Comparison of ENCODE assay signal across 8 cellular contexts in genomic region chr17:57622886-57623433, GRCh38.
A peak's percentile ranks its signal among the peaks of the same experiment; 100 is the strongest.
DNase-seq lines count a peak whose midpoint lies in the region; ATAC-seq and TF ChIP-seq lines count a peak whose summit lies in the region.

No MANE protein-coding gene starts in this region.

- ATAC-seq in HG02678 (IDR thresholded peaks at IDR 0.05; ENCODE audit: unreplicated experiment) (peak; percentile 60), psoas muscle (peak; percentile 50 to 72 (median 61))

- no peak overlapping the region for H2BK12ac ChIP-seq in neuronal stem cell (ENCODE audit: low read length)

- H3K14ac ChIP-seq in neuronal stem cell (ENCODE audit: low read length): no peak overlapping the region

- H3K36me3 ChIP-seq in endodermal cell (ENCODE audit: control insufficient read depth, insufficient read depth, low read length): peaks cover 4% of the 10 kb centered on the region
- peaks cover 0 to 8% of the 10 kb centered on the region in 2 donors for H3K36me3 ChIP-seq in psoas muscle (ENCODE audit: insufficient read depth in 1 of 2, low read depth in 1 of 2)
- peaks cover 24 to 52% of the 10 kb centered on the region in 2 donors for H3K36me3 ChIP-seq in neuronal stem cell (replicated peaks in 1 of 2; ENCODE audit: control insufficient read depth in 2 of 2, insufficient read depth in 2 of 2, low read length in 2 of 2)

- H3K27me3 ChIP-seq in endodermal cell (ENCODE audit: control insufficient read depth, insufficient read depth, low read length, poor library complexity, severe bottlenecking) (no peaks in the 10 kb centered on the region), psoas muscle (ENCODE audit: insufficient read depth in 3 of 3, low read length in 2 of 3) (no peaks in the 10 kb centered on the region), neuronal stem cell (ENCODE audit: control insufficient read depth in 3 of 3, insufficient read depth in 3 of 3, low read depth in 1 of 3, low read length in 3 of 3) (no peaks in the 10 kb centered on the region)

- peak overlapping the region; percentile 16 for H3K27ac ChIP-seq in endodermal cell (ENCODE audit: low read depth, low read length)
- H3K27ac ChIP-seq in psoas muscle: peak overlapping the region; percentile 4
- no peak overlapping the region for H3K27ac ChIP-seq in neuronal stem cell (replicated peaks; ENCODE audit: low read length)

- no peak overlapping the region for H3K4me3 Mint-ChIP-seq in activated T-cell treated with anti-CD3 and anti-CD28 coated beads, Interleukin-2, amount 50 U/mL, for 24 hours
- no peak overlapping the region for H3K4me3 Mint-ChIP-seq in endodermal cell

- no peak overlapping the region for H2BK120ac ChIP-seq in neuronal stem cell (ENCODE audit: low read depth, low read length)

- no peaks in the 10 kb centered on the region for H3K27me3 Mint-ChIP-seq in activated T-cell treated with anti-CD3 and anti-CD28 coated beads, Interleukin-2, amount 50 U/mL, for 24 hours
- no peaks in the 10 kb centered on the region for H3K27me3 Mint-ChIP-seq in endodermal cell (ENCODE audit: insufficient read depth)

- WGBS in endodermal cell (ENCODE audit: insufficient coverage in 1 of 2, insufficient read length in 1 of 2), 2 experiments: 92 to 93% methylated on average over 12 of the region's 12 CpGs
- WGBS in psoas muscle, 3 donors: 67 to 69% (median 68%) methylated on average over 12 of the region's 12 CpGs
- no CpG with 5 or more reads among the region's 12 CpGs for whole genome bisulfite sequencing in neuronal stem cell (ENCODE audit: extremely low coverage in 2 of 2, insufficient read length in 2 of 2, insufficient replicate concordance in 1 of 2), 2 donors

- peaks cover 39% of the 10 kb centered on the region for H3K36me3 Mint-ChIP-seq in activated T-cell treated with anti-CD3 and anti-CD28 coated beads, Interleukin-2, amount 50 U/mL, for 24 hours (ENCODE audit: low read depth)
- H3K36me3 Mint-ChIP-seq in endodermal cell (ENCODE audit: low read depth): peaks cover 29% of the 10 kb centered on the region

- H3K4me1 Mint-ChIP-seq in activated T-cell treated with anti-CD3 and anti-CD28 coated beads, Interleukin-2, amount 50 U/mL, for 24 hours (ENCODE audit: low read depth): peaks cover 30% of the 10 kb centered on the region
- H3K4me1 Mint-ChIP-seq in endodermal cell: peaks cover 14% of the 10 kb centered on the region

- H3K18ac ChIP-seq in neuronal stem cell (ENCODE audit: low read length): no peak overlapping the region

- H3K9me3 Mint-ChIP-seq in activated T-cell treated with anti-CD3 and anti-CD28 coated beads, Interleukin-2, amount 50 U/mL, for 24 hours: no peaks in the 10 kb centered on the region
- no peaks in the 10 kb centered on the region for H3K9me3 Mint-ChIP-seq in endodermal cell

- no peak overlapping the region for H2AK5ac ChIP-seq in neuronal stem cell (ENCODE audit: low read depth, low read length)

- H2AFZ ChIP-seq in neuronal stem cell (ENCODE audit: low read length): no peak overlapping the region

- peaks cover 4% of the 10 kb centered on the region for H3K79me1 ChIP-seq in neuronal stem cell (ENCODE audit: low read depth, low read length)

- no peak overlapping the region for H3K4me2 ChIP-seq in neuronal stem cell (ENCODE audit: insufficient read depth, low read length, poor library complexity, severe bottlenecking)

- no peak overlapping the region for H2BK5ac ChIP-seq in neuronal stem cell (ENCODE audit: low read length)

- H3K27ac Mint-ChIP-seq in activated T-cell treated with anti-CD3 and anti-CD28 coated beads, Interleukin-2, amount 50 U/mL, for 24 hours: peak overlapping the region; percentile 71
- H3K27ac Mint-ChIP-seq in endodermal cell: peak overlapping the region; percentile 66

- H3K9ac ChIP-seq in endodermal cell (ENCODE audit: extremely low read depth, low read length, poor library complexity, severe bottlenecking) (no peak overlapping the region), neuronal stem cell (ENCODE audit: low read depth, low read length, poor library complexity) (no peak overlapping the region)

- intact Hi-C loops in psoas muscle (cut with DNase I): no loop called here

- H4K91ac ChIP-seq in neuronal stem cell (ENCODE audit: low read depth, low read length, poor library complexity): no peak overlapping the region

- H3K23ac ChIP-seq in neuronal stem cell (ENCODE audit: low read depth, low read length, poor library complexity): no peak overlapping the region

- DNase-seq in activated T-cell treated with anti-CD3 and anti-CD28 coated beads, Interleukin-2, amount 50 U/mL, for 24 hours: no peak
- DNase-seq in activated T-cell treated with anti-CD3 and anti-CD28 coated beads, Interleukin-2, amount 50 U/mL, for 48 hours: no peak
- peak; percentile 87 for DNase-seq in NOMO-1 treated with DMSO at 0.1 percent for 48 hours (lab: John Stamatoyannopoulos, UW; ENCODE audit: unreplicated experiment)
- no peak for DNase-seq in endodermal cell
- DNase-seq in psoas muscle: no peak
- DNase-seq in occipital lobe (lab: John Stamatoyannopoulos, UW): no peak
- DNase-seq in neuronal stem cell (ENCODE audit: low spot score): no peak

- no peak overlapping the region for H3K4ac ChIP-seq in neuronal stem cell (ENCODE audit: low read length)

- H2BK15ac ChIP-seq in neuronal stem cell (ENCODE audit: low read length): no peak overlapping the region

- H4K8ac ChIP-seq in neuronal stem cell (ENCODE audit: low read depth, low read length): no peak overlapping the region

- H3K4me1 ChIP-seq in endodermal cell (ENCODE audit: control insufficient read depth, insufficient read depth, low read length): peaks cover 5% of the 10 kb centered on the region
- peaks cover 4% of the 10 kb centered on the region for H3K4me1 ChIP-seq in psoas muscle
- H3K4me1 ChIP-seq in neuronal stem cell (ENCODE audit: control insufficient read depth in 2 of 2, insufficient read depth in 1 of 2, low read depth in 1 of 2, low read length in 2 of 2): peaks cover 15 to 18% of the 10 kb centered on the region in 2 donors

- H3K9me3 ChIP-seq in endodermal cell (ENCODE audit: control insufficient read depth, low read length) (no peaks in the 10 kb centered on the region), psoas muscle (no peaks in the 10 kb centered on the region), neuronal stem cell (replicated peaks in 1 of 2; ENCODE audit: control insufficient read depth in 2 of 2, insufficient read depth in 1 of 2, low read depth in 1 of 2, low read length in 2 of 2) (peaks cover 2 to 3% of the 10 kb centered on the region in 2 donors)

- TF ChIP-seq CTCF in endodermal cell (conservative IDR thresholded peaks at IDR 0.05): no peak
- no peak for TF ChIP-seq CTCF in psoas muscle (IDR thresholded peaks at IDR 0.05)

- H3K4me3 ChIP-seq in endodermal cell (ENCODE audit: low read length) (no peak overlapping the region), psoas muscle (no peak overlapping the region), neuronal stem cell (ENCODE audit: low read length in 2 of 2) (no peak overlapping the region)
